1 cellular context compared by ENCODE assay signal in genomic region chr1:178536329-178536728, GRCh38.
TF ChIP-seq lines count a peak whose summit lies in the region.

No MANE protein-coding gene starts in this region.

TF ChIP-seq in SK-N-SH, 30 proteins besides CTCF, POLR2A, EP300 and RAD21 (continued from another document):
- TF ChIP-seq MXI1 (IDR thresholded peaks at IDR 0.05; ENCODE audit: low read depth, low read length): no peak
- no peak for TF ChIP-seq IRF3 (IDR thresholded peaks at IDR 0.05; ENCODE audit: low read depth, low read length)
- TF ChIP-seq YY1 (IDR thresholded peaks at IDR 0.05; ENCODE audit: low read depth): no peak
- TF ChIP-seq RFX5 (IDR thresholded peaks at IDR 0.05; ENCODE audit: low read length): no peak
- TF ChIP-seq SMC3 (IDR thresholded peaks at IDR 0.05; ENCODE audit: low read depth, low read length): no peak
